ENCODE assay signal across 9 cellular contexts in the genomic region with DNA sequence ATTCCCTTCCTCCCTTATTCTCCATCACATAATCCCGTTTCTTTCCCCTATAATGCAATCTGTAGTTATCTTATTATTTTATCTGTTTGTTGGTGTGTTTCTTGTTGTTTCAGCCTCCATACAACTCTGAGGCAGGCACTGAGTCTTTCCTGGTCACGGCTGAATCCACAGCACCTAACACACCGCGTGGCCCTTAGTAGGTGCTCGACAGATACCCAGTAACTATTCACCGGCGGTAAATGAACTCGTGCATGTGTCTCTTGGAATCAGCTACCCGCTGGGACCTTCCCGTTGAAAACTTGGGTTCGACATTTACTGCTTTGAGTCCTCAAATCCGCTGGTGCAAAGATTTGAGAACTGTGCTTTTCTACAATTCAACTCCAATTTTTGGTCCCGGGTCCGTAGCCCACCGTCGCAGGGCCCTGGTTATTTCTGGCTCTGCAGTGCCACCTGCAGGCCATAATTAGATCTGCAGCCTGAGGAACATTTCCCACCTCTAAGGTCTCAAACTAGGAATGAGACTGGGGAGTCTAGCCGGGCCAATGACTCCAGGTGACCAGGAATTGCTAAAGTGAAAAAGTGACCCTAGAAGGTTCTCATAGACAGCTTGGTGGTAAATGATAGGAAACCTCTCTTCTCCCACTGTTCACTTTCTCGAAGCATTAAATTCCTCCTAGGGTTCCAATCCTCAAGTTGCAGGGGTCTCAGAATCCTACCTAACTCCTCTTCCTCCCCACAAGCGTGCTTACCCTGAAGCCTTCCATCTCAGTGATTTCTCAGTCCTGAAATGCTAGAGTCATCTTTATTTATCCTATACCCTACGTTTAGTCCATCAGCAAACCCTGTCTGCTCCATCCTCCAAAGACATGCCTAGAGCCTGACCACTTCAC. TPM values are rescaled to one million over a fixed set of nuclear protein-coding genes. Genes with fewer than 3 reads are reported as not detected.
DNase-seq lines count a peak whose midpoint lies in the region; ATAC-seq and TF ChIP-seq lines count a peak whose summit lies in the region.
"Had no signal": no experiment of that assay in that cellular context is flagged by ENCODE, and none has a peak within 500 bp of the region (broad histone marks: within the 10 kb centered on the region; RNA-seq: fewer than 3 reads in every experiment).

No MANE protein-coding gene starts in this region.

- no peak overlapping the region for H3K27ac ChIP-seq in WERI-Rb-1

- peaks cover 7% of the 10 kb centered on the region for H3K9me3 Mint-ChIP-seq in nephron

- H3K9me3 ChIP-seq in WERI-Rb-1 (ENCODE audit: severe bottlenecking), result peaks cover 10% of the 10 kb centered on the region

- DNase-seq in NCI-H2081 (lab: John Stamatoyannopoulos, UW) (peak; percentile 19 to 38), NCI-H2081 treated with DMSO at 0.1 percent for 48 hours (lab: John Stamatoyannopoulos, UW) (no peak), LNCaP clone FGC (ENCODE audit: low read depth) (no peak), WERI-Rb-1 (no peak), epithelial cell of proximal tubule (ENCODE audit: low read depth) (no peak)
- no peak for DNase-seq in activated CD4-positive, CD25-positive, alpha-beta regulatory T cell (lab: John Stamatoyannopoulos, UW)

- peaks cover 9% of the 10 kb centered on the region for H3K27me3 Mint-ChIP-seq in nephron (ENCODE audit: low read depth)

- H3K4me3 ChIP-seq in LNCaP clone FGC (ENCODE audit: low read depth, low read length) (no peak overlapping the region), WERI-Rb-1 (ENCODE audit: low read depth, low read length) (peak overlapping the region; percentile 35), epithelial cell of proximal tubule (ENCODE audit: low read depth, low read length) (peak overlapping the region; percentile 50)

- H3K4me3 Mint-ChIP-seq in nephron, result no peak overlapping the region

- H3K27me3 ChIP-seq in WERI-Rb-1 (ENCODE audit: insufficient read depth, low read depth, severe bottlenecking), result no peaks in the 10 kb centered on the region

- ATAC-seq in GM21360 (IDR thresholded peaks at IDR 0.05; ENCODE audit: unreplicated experiment), result no peak

- no peak overlapping the region for H3K27ac Mint-ChIP-seq in nephron

- TF ChIP-seq CTCF in LNCaP clone FGC (IDR thresholded peaks at IDR 0.05; ENCODE audit: control insufficient read depth, extremely low read depth, insufficient read depth) (peak; percentile 90), WERI-Rb-1 (IDR thresholded peaks at IDR 0.05; ENCODE audit: low read depth, low read length) (peak; percentile 69), epithelial cell of proximal tubule (conservative IDR thresholded peaks at IDR 0.05; ENCODE audit: low read depth, low read length) (peak; percentile 91), nephron (IDR thresholded peaks at IDR 0.05; ENCODE audit: unreplicated experiment in 3 of 3) (peak; percentile 89 to 93 (median 90))

- H3K36me3 ChIP-seq in WERI-Rb-1, result no peaks in the 10 kb centered on the region

- H3K36me3 Mint-ChIP-seq in nephron (ENCODE audit: low read depth), result no peaks in the 10 kb centered on the region

- peaks cover 6% of the 10 kb centered on the region for H3K4me1 Mint-ChIP-seq in nephron

RNA-seq across cellular contexts. Expression of a gene that starts 40.0 kb away (rescaled TPM):
- total RNA-seq in epithelial cell of proximal tubule, result not detected in 2 replicates
- total RNA-seq: subcutaneous adipose tissue had no signal

RNA-seq across cellular contexts. Expression of a gene that starts 41.0 kb away (rescaled TPM):
- 18.1 and 24.3 TPM in 2 replicates for total RNA-seq in epithelial cell of proximal tubule

Comparison
In these comparisons a context has a peak if more than half of its experiments do, and no peak if none do; other contexts are left out.
1. DNase-seq: peak in NCI-H2081 (2 of 2); none in NCI-H2081 treated with DMSO at 0.1 percent for 48 hours (single experiment), LNCaP clone FGC (single experiment), WERI-Rb-1 (single experiment), epithelial cell of proximal tubule (single experiment) and activated CD4-positive, CD25-positive, alpha-beta regulatory T cell (0 of 4).
2. Peak in every context shown above with its lines, with median percentiles within 50 percentile points of each other: CTCF ChIP-seq.